ENCODE assay signal across 8 cellular contexts in the genomic region with DNA sequence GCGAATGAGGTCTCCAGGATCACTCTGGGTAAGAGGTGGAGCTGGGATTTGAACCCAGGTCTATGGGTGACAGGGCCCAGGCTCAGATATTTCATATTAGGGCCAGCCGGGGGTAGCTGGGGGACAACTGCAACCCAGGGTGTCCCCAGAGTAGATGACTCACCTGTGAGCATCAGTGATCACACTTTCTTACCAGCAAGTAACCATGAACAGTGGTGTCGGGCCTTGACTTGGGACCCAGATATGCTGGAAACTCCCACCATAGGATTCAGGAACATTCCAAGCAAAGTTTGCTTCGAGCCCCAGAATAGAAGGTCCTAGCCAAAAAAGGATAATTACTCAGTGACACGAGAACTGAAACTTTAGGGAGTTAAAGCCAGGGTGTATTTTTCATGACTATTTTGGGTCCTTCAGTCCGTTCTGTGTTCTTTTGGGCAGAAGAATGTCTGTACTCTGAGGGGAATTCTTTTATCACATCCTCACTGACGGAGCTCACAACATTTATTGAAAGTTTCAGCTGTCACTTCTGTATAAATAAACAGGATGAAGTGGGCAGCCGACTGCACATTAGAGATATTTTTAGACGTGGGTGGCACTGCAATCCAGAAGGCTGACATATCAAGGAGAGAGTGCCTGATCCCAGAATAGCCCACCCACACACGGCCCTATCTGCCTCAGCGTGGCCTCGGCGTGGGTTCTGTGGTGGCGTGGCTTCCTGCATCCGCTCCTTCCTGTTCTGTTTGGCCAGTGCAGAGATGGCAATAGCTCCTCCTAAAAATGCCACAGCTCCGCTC. TPM values are rescaled to one million over a fixed set of nuclear protein-coding genes. Genes with fewer than 3 reads are reported as not detected.
DNase-seq lines count a peak whose midpoint lies in the region; ATAC-seq and TF ChIP-seq lines count a peak whose summit lies in the region.

No MANE protein-coding gene starts in this region.

- peaks cover 12% of the 10 kb centered on the region for H3K4me1 ChIP-seq in CD8-positive, alpha-beta memory T cell (ENCODE audit: insufficient read depth, low read length)

- H3K27me3 ChIP-seq in CD8-positive, alpha-beta memory T cell (ENCODE audit: insufficient read depth, low read length, poor library complexity, severe bottlenecking) = no peaks in the 10 kb centered on the region

- peak overlapping the region in 6 of 8 donors; percentile 9 to 87 (median 64) for H3K27ac Mint-ChIP-seq in CD8-positive, alpha-beta memory T cell
- H3K27ac Mint-ChIP-seq in CD14-positive monocyte = peak overlapping the region in 1 of 7 donors; percentile 53

- CTCF ChIA-PET in CD8-positive, alpha-beta memory T cell (lab: Charles Lee) = no interaction called here

- no peak for TF ChIP-seq CTCF in omental fat pad (IDR thresholded peaks at IDR 0.05)
- no peak for TF ChIP-seq CTCF in CD14-positive monocyte (IDR thresholded peaks at IDR 0.05)

- peak; percentile 41 for ATAC-seq in omental fat pad (ENCODE audit: low FRiP score)
- ATAC-seq in HG02970 (IDR thresholded peaks at IDR 0.05; ENCODE audit: low FRiP score, unreplicated experiment) = no peak
- ATAC-seq in HG03469 (IDR thresholded peaks at IDR 0.05; ENCODE audit: unreplicated experiment) = no peak
- no peak for ATAC-seq in GM21447 (IDR thresholded peaks at IDR 0.05; ENCODE audit: unreplicated experiment)

- no peak for DNase-seq in CD8-positive, alpha-beta memory T cell
- peak; percentile 17 for DNase-seq in NOMO-1 treated with DMSO at 0.1 percent for 48 hours (lab: John Stamatoyannopoulos, UW; ENCODE audit: unreplicated experiment)
- DNase-seq in dedifferentiated amniotic fluid mesenchymal stem cell (ENCODE audit: extremely low spot score) = peak; percentile 84
- no peak for DNase-seq in omental fat pad (ENCODE audit: low spot score)
- DNase-seq in CD14-positive monocyte (ENCODE audit: low spot score) = no peak

- intact Hi-C loops in CD14-positive monocyte (cut with micrococcal nuclease) = no loop called here

- H3K27me3 Mint-ChIP-seq in CD8-positive, alpha-beta memory T cell = peaks cover 3 to 6% of the 10 kb centered on the region in 2 donors
- H3K27me3 Mint-ChIP-seq in CD14-positive monocyte (ENCODE audit: low read depth in 3 of 3) = peaks cover 0 to 4% (median 4%) of the 10 kb centered on the region in 3 donors

- peaks cover 16 to 19% (median 18%) of the 10 kb centered on the region in 3 donors for H3K4me1 Mint-ChIP-seq in CD8-positive, alpha-beta memory T cell
- H3K4me1 Mint-ChIP-seq in CD14-positive monocyte = peaks cover 20% of the 10 kb centered on the region

- H3K4me3 Mint-ChIP-seq in CD8-positive, alpha-beta memory T cell = peak overlapping the region in 6 of 7 donors; percentile 4 to 74 (median 46)
- peak overlapping the region in 1 of 2 donors; percentile 60 for H3K4me3 Mint-ChIP-seq in CD14-positive monocyte

- no peaks in the 10 kb centered on the region for H3K36me3 ChIP-seq in CD8-positive, alpha-beta memory T cell (ENCODE audit: insufficient read depth, low read length)

- H3K9me3 Mint-ChIP-seq in CD8-positive, alpha-beta memory T cell = peaks cover 4 to 7% (median 5%) of the 10 kb centered on the region in 5 donors
- H3K9me3 Mint-ChIP-seq in CD14-positive monocyte = peaks cover 5 to 21% (median 16%) of the 10 kb centered on the region in 7 donors

- no peak overlapping the region for H3K27ac ChIP-seq in CD8-positive, alpha-beta memory T cell (ENCODE audit: low read depth, low read length)

- H3K9me3 ChIP-seq in CD8-positive, alpha-beta memory T cell (ENCODE audit: low read length) = no peaks in the 10 kb centered on the region

- H3K4me3 ChIP-seq in CD8-positive, alpha-beta memory T cell (ENCODE audit: low read length) = no peak overlapping the region

- peaks cover 0 to 8% (median 0%) of the 10 kb centered on the region in 3 donors for H3K36me3 Mint-ChIP-seq in CD8-positive, alpha-beta memory T cell
- no peaks in the 10 kb centered on the region for H3K36me3 Mint-ChIP-seq in CD14-positive monocyte

- POLR2A ChIA-PET in CD8-positive, alpha-beta memory T cell (lab: Charles Lee) = no interaction called here

RNA-seq across cellular contexts. Expression of a gene that starts 45.6 kb away (rescaled TPM):
- under 1 TPM; 0.60 to 0.63 TPM for total RNA-seq in CD8-positive, alpha-beta memory T cell
- 0.59 TPM for polyA plus RNA-seq in CD8-positive, alpha-beta memory T cell
- 10 to 100 TPM in 3 of 4 donors, 1 to 10 TPM in 1; 1.3 to 50.8 (median 31.5) TPM for total RNA-seq in omental fat pad
- polyA plus RNA-seq in CD14-positive monocyte = not detected

Comparison
In these comparisons a context has a peak if more than half of its experiments do, and no peak if none do; other contexts are left out.
1. DNase-seq: peak in NOMO-1 treated with DMSO at 0.1 percent for 48 hours (single experiment) and dedifferentiated amniotic fluid mesenchymal stem cell (single experiment); none in CD8-positive, alpha-beta memory T cell (0 of 5), omental fat pad (single experiment) and CD14-positive monocyte (single experiment).